Comparison of ENCODE assay signal across 2 cellular contexts in the genomic region with DNA sequence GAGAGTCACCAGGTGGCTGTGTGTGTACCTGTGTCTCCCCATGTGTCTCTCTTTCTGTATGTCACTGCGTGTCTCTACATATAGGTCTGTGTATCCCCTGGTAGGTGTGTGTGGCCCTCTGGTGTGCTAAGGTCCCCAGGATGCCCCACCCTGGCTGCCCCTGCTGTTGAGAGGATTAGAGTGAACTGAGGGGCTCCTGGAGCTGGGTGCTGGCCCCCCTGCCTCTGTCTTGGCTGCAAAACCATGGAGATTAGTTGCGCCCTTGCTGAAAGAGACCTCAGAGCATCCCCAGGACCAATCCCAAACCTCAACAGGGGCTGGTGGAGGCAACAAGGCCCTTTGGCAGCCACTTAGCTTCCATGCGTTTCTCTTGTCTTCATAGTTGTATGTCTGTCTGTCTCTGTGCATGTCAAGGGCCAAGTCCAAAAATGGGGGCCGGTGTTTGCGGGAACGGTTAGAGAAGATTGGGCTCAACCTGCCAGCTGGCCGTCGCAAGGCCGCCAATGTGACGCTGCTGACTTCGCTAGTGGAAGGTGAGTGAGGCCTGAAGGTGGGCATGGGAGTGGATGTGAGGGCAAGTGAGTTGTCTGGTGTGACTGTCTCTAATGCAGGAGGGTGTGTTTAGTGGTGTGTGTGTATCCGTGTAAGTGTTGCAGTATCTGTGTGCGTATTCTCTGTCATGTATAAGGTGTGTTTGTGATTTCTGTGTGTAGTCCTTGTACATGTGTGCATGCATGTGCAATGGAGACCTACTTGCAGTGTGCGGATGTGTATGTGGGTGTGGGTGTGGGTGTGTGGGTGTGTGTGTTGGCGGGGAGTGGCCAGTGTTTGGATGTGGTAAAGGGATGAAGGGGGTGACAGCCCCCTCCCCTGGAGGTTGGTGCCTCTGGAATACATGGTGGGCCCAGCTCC.
A peak's percentile ranks its signal among the peaks of the same experiment; 100 is the strongest.
TF ChIP-seq lines count a peak whose summit lies in the region.

No MANE protein-coding gene starts in this region.

TF ChIP-seq in HEK293, 187 proteins besides CTCF, POLR2A, EP300 and RAD21:
- peak; percentile 95 for TF ChIP-seq EGR2 (tag by site-specific recombination; IDR thresholded peaks at IDR 0.05; ENCODE audit: low read depth)
- no peak for TF ChIP-seq ZNF600 (tag by site-specific recombination; IDR thresholded peaks at IDR 0.05)
- TF ChIP-seq ZSCAN23 (tag by site-specific recombination; IDR thresholded peaks at IDR 0.05), result no peak
- peak; percentile 87 for TF ChIP-seq ZFHX2 (tag by site-specific recombination; conservative IDR thresholded peaks at IDR 0.05)

TF ChIP-seq in H1, 55 proteins besides CTCF, POLR2A, EP300 and RAD21:
- TF ChIP-seq ASH2L (IDR thresholded peaks at IDR 0.05; ENCODE audit: low read length) (no peak), CEBPB (IDR thresholded peaks at IDR 0.05; ENCODE audit: low read depth, low read length) (no peak), NANOG (IDR thresholded peaks at IDR 0.05; ENCODE audit: insufficient read depth, low read depth, low read length, poor library complexity, severe bottlenecking) (no peak), SIX5 (IDR thresholded peaks at IDR 0.05; ENCODE audit: low read depth, low read length) (no peak), FOSL1 (IDR thresholded peaks at IDR 0.05; ENCODE audit: insufficient read depth, low read depth, low read length) (no peak), TAF7 (optimal IDR thresholded peaks at IDR 0.05; ENCODE audit: borderline replicate concordance, low read depth, low read length) (no peak), CTBP2 (IDR thresholded peaks at IDR 0.05; ENCODE audit: borderline replicate concordance, insufficient read depth, insufficient read length, low read length) (no peak), SIN3A (conservative IDR thresholded peaks at IDR 0.05 in 1 of 2, IDR thresholded peaks at IDR 0.05 in 1 of 2; ENCODE audit: low read depth in 1 of 2, low read length in 2 of 2) (no peak), BACH1 (IDR thresholded peaks at IDR 0.05; ENCODE audit: low read length) (no peak), TEAD4 (IDR thresholded peaks at IDR 0.05; ENCODE audit: low read depth, low read length) (no peak), KDM5A (IDR thresholded peaks at IDR 0.05; ENCODE audit: low read length) (no peak), KDM4A (IDR thresholded peaks at IDR 0.05; ENCODE audit: low read depth, low read length, severe bottlenecking) (no peak), SIRT6 (IDR thresholded peaks at IDR 0.05; ENCODE audit: low read length) (no peak), POLR2AphosphoS5 (IDR thresholded peaks at IDR 0.05; ENCODE audit: low read depth, low read length) (no peak), PHF8 (conservative IDR thresholded peaks at IDR 0.05; ENCODE audit: low read depth, low read length) (no peak), EGR1 (IDR thresholded peaks at IDR 0.05; ENCODE audit: borderline replicate concordance, low read depth, low read length) (no peak), HDAC2 (IDR thresholded peaks at IDR 0.05; ENCODE audit: borderline replicate concordance in 1 of 2, low read depth in 2 of 2, low read length in 2 of 2) (no peak), ZNF274 (IDR thresholded peaks at IDR 0.05; ENCODE audit: borderline replicate concordance, extremely low read depth, low read length) (no peak)
- TF ChIP-seq, protein P1, sequence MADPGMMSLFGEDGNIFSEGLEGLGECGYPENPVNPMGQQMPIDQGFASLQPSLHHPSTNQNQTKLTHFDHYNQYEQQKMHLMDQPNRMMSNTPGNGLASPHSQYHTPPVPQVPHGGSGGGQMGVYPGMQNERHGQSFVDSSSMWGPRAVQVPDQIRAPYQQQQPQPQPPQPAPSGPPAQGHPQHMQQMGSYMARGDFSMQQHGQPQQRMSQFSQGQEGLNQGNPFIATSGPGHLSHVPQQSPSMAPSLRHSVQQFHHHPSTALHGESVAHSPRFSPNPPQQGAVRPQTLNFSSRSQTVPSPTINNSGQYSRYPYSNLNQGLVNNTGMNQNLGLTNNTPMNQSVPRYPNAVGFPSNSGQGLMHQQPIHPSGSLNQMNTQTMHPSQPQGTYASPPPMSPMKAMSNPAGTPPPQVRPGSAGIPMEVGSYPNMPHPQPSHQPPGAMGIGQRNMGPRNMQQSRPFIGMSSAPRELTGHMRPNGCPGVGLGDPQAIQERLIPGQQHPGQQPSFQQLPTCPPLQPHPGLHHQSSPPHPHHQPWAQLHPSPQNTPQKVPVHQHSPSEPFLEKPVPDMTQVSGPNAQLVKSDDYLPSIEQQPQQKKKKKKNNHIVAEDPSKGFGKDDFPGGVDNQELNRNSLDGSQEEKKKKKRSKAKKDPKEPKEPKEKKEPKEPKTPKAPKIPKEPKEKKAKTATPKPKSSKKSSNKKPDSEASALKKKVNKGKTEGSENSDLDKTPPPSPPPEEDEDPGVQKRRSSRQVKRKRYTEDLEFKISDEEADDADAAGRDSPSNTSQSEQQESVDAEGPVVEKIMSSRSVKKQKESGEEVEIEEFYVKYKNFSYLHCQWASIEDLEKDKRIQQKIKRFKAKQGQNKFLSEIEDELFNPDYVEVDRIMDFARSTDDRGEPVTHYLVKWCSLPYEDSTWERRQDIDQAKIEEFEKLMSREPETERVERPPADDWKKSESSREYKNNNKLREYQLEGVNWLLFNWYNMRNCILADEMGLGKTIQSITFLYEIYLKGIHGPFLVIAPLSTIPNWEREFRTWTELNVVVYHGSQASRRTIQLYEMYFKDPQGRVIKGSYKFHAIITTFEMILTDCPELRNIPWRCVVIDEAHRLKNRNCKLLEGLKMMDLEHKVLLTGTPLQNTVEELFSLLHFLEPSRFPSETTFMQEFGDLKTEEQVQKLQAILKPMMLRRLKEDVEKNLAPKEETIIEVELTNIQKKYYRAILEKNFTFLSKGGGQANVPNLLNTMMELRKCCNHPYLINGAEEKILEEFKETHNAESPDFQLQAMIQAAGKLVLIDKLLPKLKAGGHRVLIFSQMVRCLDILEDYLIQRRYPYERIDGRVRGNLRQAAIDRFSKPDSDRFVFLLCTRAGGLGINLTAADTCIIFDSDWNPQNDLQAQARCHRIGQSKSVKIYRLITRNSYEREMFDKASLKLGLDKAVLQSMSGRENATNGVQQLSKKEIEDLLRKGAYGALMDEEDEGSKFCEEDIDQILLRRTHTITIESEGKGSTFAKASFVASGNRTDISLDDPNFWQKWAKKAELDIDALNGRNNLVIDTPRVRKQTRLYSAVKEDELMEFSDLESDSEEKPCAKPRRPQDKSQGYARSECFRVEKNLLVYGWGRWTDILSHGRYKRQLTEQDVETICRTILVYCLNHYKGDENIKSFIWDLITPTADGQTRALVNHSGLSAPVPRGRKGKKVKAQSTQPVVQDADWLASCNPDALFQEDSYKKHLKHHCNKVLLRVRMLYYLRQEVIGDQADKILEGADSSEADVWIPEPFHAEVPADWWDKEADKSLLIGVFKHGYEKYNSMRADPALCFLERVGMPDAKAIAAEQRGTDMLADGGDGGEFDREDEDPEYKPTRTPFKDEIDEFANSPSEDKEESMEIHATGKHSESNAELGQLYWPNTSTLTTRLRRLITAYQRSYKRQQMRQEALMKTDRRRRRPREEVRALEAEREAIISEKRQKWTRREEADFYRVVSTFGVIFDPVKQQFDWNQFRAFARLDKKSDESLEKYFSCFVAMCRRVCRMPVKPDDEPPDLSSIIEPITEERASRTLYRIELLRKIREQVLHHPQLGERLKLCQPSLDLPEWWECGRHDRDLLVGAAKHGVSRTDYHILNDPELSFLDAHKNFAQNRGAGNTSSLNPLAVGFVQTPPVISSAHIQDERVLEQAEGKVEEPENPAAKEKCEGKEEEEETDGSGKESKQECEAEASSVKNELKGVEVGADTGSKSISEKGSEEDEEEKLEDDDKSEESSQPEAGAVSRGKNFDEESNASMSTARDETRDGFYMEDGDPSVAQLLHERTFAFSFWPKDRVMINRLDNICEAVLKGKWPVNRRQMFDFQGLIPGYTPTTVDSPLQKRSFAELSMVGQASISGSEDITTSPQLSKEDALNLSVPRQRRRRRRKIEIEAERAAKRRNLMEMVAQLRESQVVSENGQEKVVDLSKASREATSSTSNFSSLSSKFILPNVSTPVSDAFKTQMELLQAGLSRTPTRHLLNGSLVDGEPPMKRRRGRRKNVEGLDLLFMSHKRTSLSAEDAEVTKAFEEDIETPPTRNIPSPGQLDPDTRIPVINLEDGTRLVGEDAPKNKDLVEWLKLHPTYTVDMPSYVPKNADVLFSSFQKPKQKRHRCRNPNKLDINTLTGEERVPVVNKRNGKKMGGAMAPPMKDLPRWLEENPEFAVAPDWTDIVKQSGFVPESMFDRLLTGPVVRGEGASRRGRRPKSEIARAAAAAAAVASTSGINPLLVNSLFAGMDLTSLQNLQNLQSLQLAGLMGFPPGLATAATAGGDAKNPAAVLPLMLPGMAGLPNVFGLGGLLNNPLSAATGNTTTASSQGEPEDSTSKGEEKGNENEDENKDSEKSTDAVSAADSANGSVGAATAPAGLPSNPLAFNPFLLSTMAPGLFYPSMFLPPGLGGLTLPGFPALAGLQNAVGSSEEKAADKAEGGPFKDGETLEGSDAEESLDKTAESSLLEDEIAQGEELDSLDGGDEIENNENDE (IDR thresholded peaks at IDR 0.05; ENCODE audit: insufficient replicate concordance, low read length), result no peak
- TF ChIP-seq, protein P2, sequence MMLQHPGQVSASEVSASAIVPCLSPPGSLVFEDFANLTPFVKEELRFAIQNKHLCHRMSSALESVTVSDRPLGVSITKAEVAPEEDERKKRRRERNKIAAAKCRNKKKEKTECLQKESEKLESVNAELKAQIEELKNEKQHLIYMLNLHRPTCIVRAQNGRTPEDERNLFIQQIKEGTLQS (IDR thresholded peaks at IDR 0.05; ENCODE audit: insufficient read depth, low read depth, low read length), result no peak
